15 cellular contexts compared by ENCODE assay signal in the genomic region with DNA sequence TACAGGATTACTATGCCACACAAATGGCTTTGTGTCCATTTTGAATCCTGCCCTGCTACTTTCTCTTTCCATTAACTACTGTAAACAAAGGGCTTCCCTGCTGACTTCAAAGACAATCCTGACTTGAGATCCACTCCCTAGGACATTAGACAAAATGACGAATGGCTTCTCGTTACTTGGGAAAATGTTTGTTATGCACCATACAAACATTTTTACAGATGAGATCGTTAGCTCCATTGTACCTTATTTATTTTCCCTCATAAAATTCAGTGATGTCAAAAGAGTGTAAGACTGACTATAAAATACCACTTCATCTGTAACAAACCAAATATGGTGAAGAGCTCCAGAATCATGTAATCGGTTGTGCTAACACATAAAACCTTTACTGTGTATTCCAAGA.
A peak's percentile ranks its signal among the peaks of the same experiment; 100 is the strongest.
DNase-seq lines count a peak whose midpoint lies in the region; ATAC-seq and TF ChIP-seq lines count a peak whose summit lies in the region.
"Had no signal": no experiment of that assay in that cellular context is flagged by ENCODE, and none has a peak within 500 bp of the region (broad histone marks: within the 10 kb centered on the region; RNA-seq: fewer than 3 reads in every experiment).

No MANE protein-coding gene starts in this region.

- H3K9me3 ChIP-seq in HUES48 (ENCODE audit: control insufficient read depth, insufficient read depth, low read length) (no peaks in the 10 kb centered on the region), mesodermal cell (ENCODE audit: control insufficient read depth, low read length) (no peaks in the 10 kb centered on the region), SK-N-SH (no peaks in the 10 kb centered on the region)
- H3K9me3 ChIP-seq: gastroesophageal sphincter, lower lobe of right lung had no signal

- H2AFZ ChIP-seq in SK-N-SH (ENCODE audit: low read depth) = no peak overlapping the region

- H3K4me3 ChIP-seq in HUES48 (ENCODE audit: low read depth, low read length) = no peak overlapping the region
- H3K4me3 ChIP-seq in mesodermal cell (ENCODE audit: extremely low read depth, insufficient read depth, low read length, poor library complexity, severe bottlenecking) = no peak overlapping the region
- H3K4me3 ChIP-seq in SK-N-SH (ENCODE audit: low read depth in 2 of 2, low read length in 1 of 2) = no peak overlapping the region
- H3K4me3 ChIP-seq: gastroesophageal sphincter, lower lobe of right lung had no signal

- no peak for TF ChIP-seq RAD21 in SK-N-SH (IDR thresholded peaks at IDR 0.05; ENCODE audit: low read length)

- POLR2A ChIA-PET in SK-N-SH (lab: Yijun Ruan, JAX) = no interaction called here

- H3K9ac ChIP-seq in HUES48 (ENCODE audit: low read depth, low read length) = no peak overlapping the region
- H3K9ac ChIP-seq in SK-N-SH = no peak overlapping the region

- H4K20me1 ChIP-seq in SK-N-SH (ENCODE audit: insufficient read depth) = no peaks in the 10 kb centered on the region

- CTCF ChIA-PET in SK-N-SH (lab: Yijun Ruan, JAX) = interaction anchor here (1.0 kb wide), 1 partner anchor 28 kb away, joined by 3 read pairs; no protein-coding TSS in a partner anchor

- H3K4me1 ChIP-seq in HUES48 (ENCODE audit: control insufficient read depth, insufficient read depth, low read length) (peaks cover 32% of the 10 kb centered on the region), mesodermal cell (ENCODE audit: control insufficient read depth, insufficient read depth, low read length, poor library complexity, severe bottlenecking) (peaks cover 7% of the 10 kb centered on the region), SK-N-SH (ENCODE audit: control insufficient read depth in 1 of 2, insufficient read depth in 2 of 2, low read depth in 1 of 2, low read length in 1 of 2) (peaks cover 0 to 8% of the 10 kb centered on the region in 2 experiments; a peak in 2 of 4 replicates)
- H3K4me1 ChIP-seq: lower lobe of right lung had no signal

- H3K9me2 ChIP-seq in SK-N-SH = no peaks in the 10 kb centered on the region

- H3K27me3 ChIP-seq in HUES48 (ENCODE audit: control insufficient read depth, insufficient read depth, low read length) = peaks cover 18% of the 10 kb centered on the region
- no peaks in the 10 kb centered on the region for H3K27me3 ChIP-seq in SK-N-SH (ENCODE audit: insufficient read depth)
- H3K27me3 ChIP-seq: gastroesophageal sphincter had no signal

- H3K36me3 ChIP-seq in HUES48 (ENCODE audit: control insufficient read depth, insufficient read depth, low read length) = no peaks in the 10 kb centered on the region
- H3K36me3 ChIP-seq in mesodermal cell (ENCODE audit: control insufficient read depth, insufficient read depth, low read length) = peaks cover 3% of the 10 kb centered on the region
- H3K36me3 ChIP-seq in SK-N-SH (replicated peaks in 1 of 2; ENCODE audit: control insufficient read depth in 1 of 2, insufficient read depth in 2 of 2, low read length in 1 of 2) = peaks cover 13 to 56% of the 10 kb centered on the region in 2 experiments
- H3K36me3 ChIP-seq: lower lobe of right lung had no signal

- H3K27ac ChIP-seq in HUES48 (ENCODE audit: low read depth, low read length) = peak overlapping the region; percentile 39
- H3K27ac ChIP-seq in mesodermal cell (ENCODE audit: low read depth, low read length, severe bottlenecking) = peak overlapping the region; percentile 11
- H3K27ac ChIP-seq in SK-N-SH (ENCODE audit: low read depth in 2 of 2, low read length in 1 of 2) = no peak overlapping the region
- H3K27ac ChIP-seq: gastroesophageal sphincter, lower lobe of right lung had no signal

- TF ChIP-seq EP300 in SK-N-SH (IDR thresholded peaks at IDR 0.05; ENCODE audit: borderline replicate concordance in 1 of 2, low read depth in 1 of 2, low read length in 1 of 2) = no peak

- no peak for TF ChIP-seq CTCF in SK-N-SH (IDR thresholded peaks at IDR 0.05)

- no peak for ATAC-seq in GM21360 (IDR thresholded peaks at IDR 0.05; ENCODE audit: unreplicated experiment)
- ATAC-seq in HG03432 (IDR thresholded peaks at IDR 0.05; ENCODE audit: unreplicated experiment) = no peak
- ATAC-seq: gastroesophageal sphincter; lower lobe of right lung; natural killer cell treated with Interleukin-12 subunit alpha and Interleukin-12 subunit beta and Interleukin-15 and Interleukin-18, amount 100 ng/mL, for 72 hours had no signal

- H3K4me2 ChIP-seq in SK-N-SH = no peak overlapping the region

- DNase-seq in DMS153 treated with DMSO at 0.1 percent for 48 hours (lab: John Stamatoyannopoulos, UW; ENCODE audit: unreplicated experiment) (peak; percentile 88), SHP77 (lab: John Stamatoyannopoulos, UW) (peak; percentile 57 to 67), SK-N-SH (no peak)
- DNase-seq in central memory CD4-positive, alpha-beta T cell = no peak
- DNase-seq: activated CD8-positive, alpha-beta memory T cell treated with anti-CD3 and anti-CD28 coated beads for 24 hours; AML-193; Calu3; lower lobe of right lung; MM.1S had no signal

- H3K79me2 ChIP-seq in SK-N-SH (ENCODE audit: insufficient read depth) = no peaks in the 10 kb centered on the region

- H3F3A ChIP-seq in SK-N-SH (replicated peaks; ENCODE audit: insufficient read depth) = no peaks in the 10 kb centered on the region

- WGBS in mesodermal cell (ENCODE audit: insufficient coverage in 2 of 2), 2 experiments = 0% methylated on average over 1 of the region's 4 CpGs; no CpG with 5 or more reads in 1 of the 2 experiments
- 92% methylated on average over 4 of the region's 4 CpGs for WGBS in SK-N-SH (ENCODE audit: low lambda C conversion rate)

TF ChIP-seq in SK-N-SH, 30 proteins besides CTCF, POLR2A, EP300 and RAD21:
- TF ChIP-seq, protein P1, sequence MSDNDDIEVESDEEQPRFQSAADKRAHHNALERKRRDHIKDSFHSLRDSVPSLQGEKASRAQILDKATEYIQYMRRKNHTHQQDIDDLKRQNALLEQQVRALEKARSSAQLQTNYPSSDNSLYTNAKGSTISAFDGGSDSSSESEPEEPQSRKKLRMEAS (IDR thresholded peaks at IDR 0.05; ENCODE audit: low read depth) = no peak
- TF ChIP-seq TEAD4 (IDR thresholded peaks at IDR 0.05; ENCODE audit: borderline replicate concordance, insufficient read depth) (no peak), MXI1 (IDR thresholded peaks at IDR 0.05; ENCODE audit: low read depth, low read length) (no peak), FOXM1 (IDR thresholded peaks at IDR 0.05; ENCODE audit: low read depth) (no peak)

Comparison
In these comparisons a context has a peak if more than half of its experiments do, and no peak if none do; other contexts are left out.
1. DNase-seq: peak in DMS153 treated with DMSO at 0.1 percent for 48 hours (single experiment) and SHP77 (2 of 2); none in central memory CD4-positive, alpha-beta T cell (single experiment) and SK-N-SH (single experiment).
2. H3K27ac ChIP-seq: peak in HUES48 (single experiment) and mesodermal cell (single experiment); none in SK-N-SH (0 of 2).